Comparison of ENCODE assay signal across 8 cellular contexts in genomic region chr9:112174223-112174964, GRCh38. TPM values are rescaled to one million over a fixed set of nuclear protein-coding genes. Genes with fewer than 3 reads are reported as not detected.
DNase-seq lines count a peak whose midpoint lies in the region; ATAC-seq and TF ChIP-seq lines count a peak whose summit lies in the region.

No MANE protein-coding gene starts in this region.

- peak; percentile 5 to 82 (median 76) for DNase-seq in NCI-H1417 (lab: John Stamatoyannopoulos, UW)
- DNase-seq in NCI-H1417 treated with DMSO at 0.1 percent for 48 hours (lab: John Stamatoyannopoulos, UW) = no peak
- peak; percentile 50 for DNase-seq in NCI-H1105 treated with DMSO at 0.1 percent for 48 hours (lab: John Stamatoyannopoulos, UW)
- peak; percentile 24 to 57 (median 49) for DNase-seq in activated CD4-positive, CD25-positive, alpha-beta regulatory T cell (lab: John Stamatoyannopoulos, UW)
- DNase-seq in colonic mucosa = peak; percentile 84
- peak; percentile 29 to 89 for DNase-seq in lower leg skin (ENCODE audit: low spot score in 2 of 2)
- DNase-seq in stimulated activated CD8-positive, alpha-beta memory T cell treated with anti-CD3 and anti-CD28 coated beads, Interleukin-12 subunit alpha, Interleukin-12 subunit beta, amount 100 ng/mL, for 24 hours (ENCODE audit: extremely low read depth) = peak; percentile 39

- WGBS in lower leg skin, 2 donors = 4 to 6% methylated on average over 38 to 41 of the region's 42 CpGs

- H3K36me3 ChIP-seq in colonic mucosa = no peaks in the 10 kb centered on the region

- H3K9me3 ChIP-seq in colonic mucosa = no peaks in the 10 kb centered on the region

- peak overlapping the region; percentile 79 to 85 for H3K9ac ChIP-seq in colonic mucosa (ENCODE audit: low read depth in 2 of 2, low read length in 2 of 2)

- TF ChIP-seq CTCF in colonic mucosa (IDR thresholded peaks at IDR 0.05) (no peak), lower leg skin (IDR thresholded peaks at IDR 0.05) (no peak)

- peak; percentile 92 for ATAC-seq in HG02798 (IDR thresholded peaks at IDR 0.05; ENCODE audit: poor library complexity, unreplicated experiment)

- peak overlapping the region; percentile 72 for H3K27ac ChIP-seq in colonic mucosa

- H3K27me3 ChIP-seq in colonic mucosa = no peaks in the 10 kb centered on the region

- peaks cover 20% of the 10 kb centered on the region for H3K4me1 ChIP-seq in colonic mucosa

- no peak for TF ChIP-seq POLR2A in lower leg skin (IDR thresholded peaks at IDR 0.05)

- H3K4me3 ChIP-seq in colonic mucosa (peak overlapping the region; percentile 44), lower leg skin (ENCODE audit: low read depth, poor library complexity, severe bottlenecking) (peak overlapping the region; percentile 42)

- intact Hi-C loops in colonic mucosa (cut with DNase I) (loop anchor here (10.0 kb wide), 1 partner anchor 160 kb away; the partner anchor contains the start of gene PTBP3), lower leg skin (cut with DNase I; ENCODE audit: low total_unique reads) (no loop called here)

RNA-seq across cellular contexts. Expression of gene SUSD1, which starts 0.7 kb away (rescaled TPM):
- 10 to 100 TPM; 23.3 to 25.1 TPM for total RNA-seq in colonic mucosa
- 1 to 10 TPM; 2.6 to 6.2 (median 3.4) TPM for total RNA-seq in lower leg skin
